29 cellular contexts compared by ENCODE assay signal in the genomic region with DNA sequence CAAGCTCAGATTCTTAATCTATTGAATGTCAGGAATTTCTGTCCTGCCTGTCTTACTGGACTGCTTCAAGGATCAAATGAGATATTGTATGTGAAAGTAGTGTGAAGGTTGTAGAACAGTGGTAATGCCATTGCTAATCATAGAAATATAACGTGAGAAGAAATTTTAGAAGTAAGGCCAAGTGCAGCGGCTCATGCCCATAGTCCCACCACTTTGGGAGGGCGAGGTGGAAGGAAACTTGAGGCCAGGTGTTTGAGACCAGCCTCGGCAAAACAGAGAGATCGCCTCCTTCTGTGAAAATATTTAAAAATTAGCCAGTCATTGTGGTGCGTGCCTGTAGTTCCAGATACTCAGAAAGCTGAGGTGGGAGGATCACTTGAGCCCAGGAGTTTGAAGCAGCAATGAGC.
"Had no signal": no experiment of that assay in that cellular context is flagged by ENCODE, and none has a peak within 500 bp of the region (broad histone marks: within the 10 kb centered on the region; RNA-seq: fewer than 3 reads in every experiment).

No MANE protein-coding gene starts in this region.

- H3K27me3 Mint-ChIP-seq: activated CD4-positive, alpha-beta T cell treated with anti-CD3 and anti-CD28 coated beads for 36 hours; activated CD4-positive, alpha-beta T cell treated with anti-CD3 and anti-CD28 coated beads, Interleukin-2, amount 10 ng/mL, durations not matched to agents 7 days and 5 days; activated naive CD8-positive, alpha-beta T cell; activated T-cell treated with anti-CD3 and anti-CD28 coated beads, Interleukin-2, amount 50 U/mL, for 24 hours had no signal

- H3K4me3 ChIP-seq: MG63, SJSA1 had no signal

- H3K9me3 ChIP-seq: MG63, SJSA1, SK-N-SH had no signal

- DNase-seq: activated CD4-positive, alpha-beta T cell treated with anti-CD3 and anti-CD28 coated beads for 36 hours; activated CD4-positive, alpha-beta T cell treated with anti-CD3 and anti-CD28 coated beads, Interleukin-2, amount 10 ng/mL, durations not matched to agents 7 days and 5 days; activated CD4-positive, alpha-beta T cell treated with anti-CD3 and anti-CD28 coated beads, Interleukin-2, amount 50 U/mL, for 48 hours; activated CD8-positive, alpha-beta T cell treated with anti-CD3 and anti-CD28 coated beads, Interleukin-2, amount 10 ng/mL, durations not matched to agents 7 days and 5 days; activated effector memory CD4-positive, alpha-beta T cell treated with Interleukin-2 at 50 U/mL for 16 hours; activated naive CD4-positive, alpha-beta T cell treated with anti-CD3 and anti-CD28 coated beads, Interleukin-2, amount 10 ng/mL, durations not matched to agents 7 days and 5 days; activated naive CD8-positive, alpha-beta T cell treated with anti-CD3 and anti-CD28 coated beads, Interleukin-2, amount 50 U/mL, for 24 hours; activated T-cell treated with anti-CD3 and anti-CD28 coated beads, Interleukin-2, amount 50 U/mL, for 24 hours; anterior cingulate cortex; brain microvascular endothelial cell; central memory CD4-positive, alpha-beta T cell; Kasumi-1; MG63; NCI-H1092; NCI-H1436 treated with DMSO at 0.1 percent for 48 hours; NCI-H1694 treated with DMSO at 0.1 percent for 48 hours; NCI-H2029; NCI-H345; NCI-H524 treated with DMSO at 0.1 percent for 48 hours; PC-3; SHP77; SK-N-SH had no signal

- H3K36me3 Mint-ChIP-seq: activated naive CD4-positive, alpha-beta T cell treated with anti-CD3 and anti-CD28 coated beads, Interleukin-2, amount 10 ng/mL, durations not matched to agents 7 days and 5 days; activated naive CD8-positive, alpha-beta T cell; WTC11 had no signal

- FAIRE-seq: RCC 7860 had no signal

- H3K9me3 Mint-ChIP-seq: activated CD4-positive, alpha-beta T cell treated with anti-CD3 and anti-CD28 coated beads, Interleukin-2, amount 10 ng/mL, durations not matched to agents 7 days and 5 days; activated naive CD4-positive, alpha-beta T cell treated with anti-CD3 and anti-CD28 coated beads, Interleukin-2, amount 10 ng/mL, durations not matched to agents 7 days and 5 days; activated naive CD8-positive, alpha-beta T cell treated with anti-CD3 and anti-CD28 coated beads, Interleukin-2, amount 50 U/mL, for 24 hours; activated T-cell treated with anti-CD3 and anti-CD28 coated beads, Interleukin-2, amount 50 U/mL, for 24 hours; T-helper 1 cell treated with Interleukin-12 subunit alpha and Interleukin-12 subunit beta and Interleukin-4 antibody, amounts not matched to agents 30 μg/mL and 1 μg/mL, for 36 hours; T-helper 2 cell treated with Interferon-gamma antibody and Interleukin-4, amounts not matched to agents 5 μg/mL and 100 μg/mL, for 36 hours; WTC11 had no signal

- ATAC-seq: activated CD4-positive, alpha-beta T cell treated with anti-CD3 and anti-CD28 coated beads for 36 hours; activated CD4-positive, CD25-positive, alpha-beta regulatory T cell treated with anti-CD3 and anti-CD28 coated beads, Interleukin-2, amount 50 U/mL, for 24 hours; activated CD8-positive, alpha-beta T cell treated with anti-CD3 and anti-CD28 coated beads, Interleukin-2, amount 10 ng/mL, durations not matched to agents 7 days and 5 days; activated naive CD8-positive, alpha-beta T cell treated with anti-CD3 and anti-CD28 coated beads, Interleukin-2, amount 50 U/mL, for 24 hours; PC-3; WTC11 had no signal

- H3K36me3 ChIP-seq: brain microvascular endothelial cell, MG63, SJSA1 had no signal

- H3K4me3 Mint-ChIP-seq: activated CD4-positive, alpha-beta T cell treated with anti-CD3 and anti-CD28 coated beads for 36 hours; activated CD4-positive, alpha-beta T cell treated with anti-CD3 and anti-CD28 coated beads, Interleukin-2, amount 10 ng/mL, durations not matched to agents 7 days and 5 days; activated CD8-positive, alpha-beta T cell treated with anti-CD3 and anti-CD28 coated beads, Interleukin-2, amount 10 ng/mL, durations not matched to agents 7 days and 5 days; activated naive CD4-positive, alpha-beta T cell treated with anti-CD3 and anti-CD28 coated beads, Interleukin-2, amount 10 ng/mL, durations not matched to agents 7 days and 5 days; activated naive CD8-positive, alpha-beta T cell; activated naive CD8-positive, alpha-beta T cell treated with anti-CD3 and anti-CD28 coated beads, Interleukin-2, amount 50 U/mL, for 24 hours; activated T-cell treated with anti-CD3 and anti-CD28 coated beads, Interleukin-2, amount 50 U/mL, for 24 hours; T-helper 1 cell treated with Interleukin-12 subunit alpha and Interleukin-12 subunit beta and Interleukin-4 antibody, amounts not matched to agents 30 μg/mL and 1 μg/mL, for 36 hours; T-helper 2 cell treated with Interferon-gamma antibody and Interleukin-4, amounts not matched to agents 5 μg/mL and 100 μg/mL, for 36 hours; WTC11 had no signal

- H3K4me2 ChIP-seq: SK-N-SH had no signal

- H3K9ac ChIP-seq: SK-N-SH had no signal

- H3K27ac Mint-ChIP-seq: activated CD4-positive, alpha-beta T cell treated with anti-CD3 and anti-CD28 coated beads for 36 hours; activated CD4-positive, alpha-beta T cell treated with anti-CD3 and anti-CD28 coated beads, Interleukin-2, amount 10 ng/mL, durations not matched to agents 7 days and 5 days; activated CD8-positive, alpha-beta T cell treated with anti-CD3 and anti-CD28 coated beads, Interleukin-2, amount 10 ng/mL, durations not matched to agents 7 days and 5 days; activated naive CD4-positive, alpha-beta T cell treated with anti-CD3 and anti-CD28 coated beads, Interleukin-2, amount 10 ng/mL, durations not matched to agents 7 days and 5 days; activated naive CD8-positive, alpha-beta T cell; activated naive CD8-positive, alpha-beta T cell treated with anti-CD3 and anti-CD28 coated beads, Interleukin-2, amount 50 U/mL, for 24 hours; activated T-cell treated with anti-CD3 and anti-CD28 coated beads, Interleukin-2, amount 50 U/mL, for 24 hours; T-helper 1 cell treated with Interleukin-12 subunit alpha and Interleukin-12 subunit beta and Interleukin-4 antibody, amounts not matched to agents 30 μg/mL and 1 μg/mL, for 36 hours; T-helper 2 cell treated with Interferon-gamma antibody and Interleukin-4, amounts not matched to agents 5 μg/mL and 100 μg/mL, for 36 hours; WTC11 had no signal

- H3K27ac ChIP-seq: brain microvascular endothelial cell, SJSA1 had no signal

- H3K27me3 ChIP-seq: brain microvascular endothelial cell, MG63, SJSA1 had no signal
